In the genomic region with DNA sequence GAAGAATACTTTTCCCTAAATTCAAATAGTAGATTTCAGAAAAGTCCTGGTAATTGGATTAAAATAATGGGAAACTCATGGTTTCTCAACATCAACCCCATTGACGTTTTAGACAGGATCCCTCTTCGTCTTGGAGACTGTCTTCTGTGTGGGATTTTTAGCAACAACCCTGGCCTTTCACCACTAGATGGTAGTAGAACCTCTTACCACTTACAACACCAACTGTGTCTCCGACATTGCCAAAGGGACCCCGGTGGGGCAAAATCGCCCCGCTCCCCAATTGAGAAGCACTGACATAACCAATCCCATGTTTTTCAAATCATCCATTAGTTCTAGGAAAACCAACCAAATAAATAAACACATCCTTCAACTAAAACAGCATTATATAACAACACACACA, we compare ENCODE assay signal across 10 cellular contexts. TPM values are rescaled to one million over a fixed set of nuclear protein-coding genes. Genes with fewer than 3 reads are reported as not detected.
DNase-seq lines count a peak whose midpoint lies in the region; ATAC-seq and TF ChIP-seq lines count a peak whose summit lies in the region.
"Had no signal": no experiment of that assay in that cellular context is flagged by ENCODE, and none has a peak within 500 bp of the region (broad histone marks: within the 10 kb centered on the region; RNA-seq: fewer than 3 reads in every experiment).

No MANE protein-coding gene starts in this region.

- intact Hi-C loops in dorsolateral prefrontal cortex (cut with DNase I) = loop anchor here in 1 of 2 donors (10.0 kb wide), 1 partner anchor 66 kb away; no protein-coding TSS in a partner anchor

- H3K36me3 Mint-ChIP-seq in osteocyte (ENCODE audit: unreplicated experiment) = no peaks in the 10 kb centered on the region
- H3K36me3 Mint-ChIP-seq in activated naive CD4-positive, alpha-beta T cell treated with anti-CD3 and anti-CD28 coated beads, Interleukin-2, amount 10 ng/mL, durations not matched to agents 7 days and 5 days = no peaks in the 10 kb centered on the region
- H3K36me3 Mint-ChIP-seq: stimulated activated naive B cell treated with anti-CD40 and anti-IgM and Interleukin-4, amounts not matched to agents 10 μg/mL and 1 μg/mL and 100 μg/mL, for 72 hours had no signal

- no peaks in the 10 kb centered on the region for H3K36me3 ChIP-seq in BJ (ENCODE audit: control insufficient read depth, insufficient read depth, low read length)

- H3K9me3 Mint-ChIP-seq in osteocyte (ENCODE audit: unreplicated experiment) = no peaks in the 10 kb centered on the region
- H3K9me3 Mint-ChIP-seq in activated naive CD4-positive, alpha-beta T cell treated with anti-CD3 and anti-CD28 coated beads, Interleukin-2, amount 10 ng/mL, durations not matched to agents 7 days and 5 days = no peaks in the 10 kb centered on the region
- H3K9me3 Mint-ChIP-seq: stimulated activated naive B cell treated with anti-CD40 and anti-IgM and Interleukin-4, amounts not matched to agents 10 μg/mL and 1 μg/mL and 100 μg/mL, for 72 hours had no signal

- no peak overlapping the region for H3K27ac ChIP-seq in dorsolateral prefrontal cortex

- CTCF ChIA-PET in BJ (lab: Yijun Ruan, JAX) = interaction anchor here (1.4 to 4.0 kb wide), 2 partner anchors 65 to 66 kb away, joined by 7 to 43 read pairs; no protein-coding TSS in a partner anchor
- CTCF ChIA-PET in activated naive CD4-positive, alpha-beta T cell treated with anti-CD3 and anti-CD28 coated beads, Interleukin-2, amount 10 ng/mL, durations not matched to agents 7 days and 5 days (lab: Charles Lee) = no interaction called here

- H3K4me1 Mint-ChIP-seq in osteocyte (ENCODE audit: unreplicated experiment) = no peaks in the 10 kb centered on the region
- no peaks in the 10 kb centered on the region for H3K4me1 Mint-ChIP-seq in activated naive CD4-positive, alpha-beta T cell treated with anti-CD3 and anti-CD28 coated beads, Interleukin-2, amount 10 ng/mL, durations not matched to agents 7 days and 5 days

- H3K4me3 Mint-ChIP-seq in osteocyte (ENCODE audit: unreplicated experiment) = no peak overlapping the region
- H3K4me3 Mint-ChIP-seq in activated naive CD4-positive, alpha-beta T cell treated with anti-CD3 and anti-CD28 coated beads, Interleukin-2, amount 10 ng/mL, durations not matched to agents 7 days and 5 days = no peak overlapping the region
- H3K4me3 Mint-ChIP-seq: stimulated activated naive B cell treated with anti-CD40 and anti-IgM and Interleukin-4, amounts not matched to agents 10 μg/mL and 1 μg/mL and 100 μg/mL, for 72 hours had no signal

- no peaks in the 10 kb centered on the region for H3K27me3 ChIP-seq in BJ (ENCODE audit: control insufficient read depth, insufficient read depth, low read length)
- peaks cover 0 to 57% (median 6%) of the 10 kb centered on the region in 45 donors for H3K27me3 ChIP-seq in dorsolateral prefrontal cortex

- H3K27me3 Mint-ChIP-seq in osteocyte (ENCODE audit: unreplicated experiment) = peaks cover 17% of the 10 kb centered on the region
- H3K27me3 Mint-ChIP-seq in activated naive CD4-positive, alpha-beta T cell treated with anti-CD3 and anti-CD28 coated beads, Interleukin-2, amount 10 ng/mL, durations not matched to agents 7 days and 5 days = no peaks in the 10 kb centered on the region

- H3K4me3 ChIP-seq in BJ (ENCODE audit: low read depth, low read length) (no peak overlapping the region), dorsolateral prefrontal cortex (peak overlapping the region in 11 of 59 donors; percentile 5 to 36 (median 30))

- ATAC-seq in GM18858 (IDR thresholded peaks at IDR 0.05; ENCODE audit: unreplicated experiment) (peak; percentile 63), HG02678 (IDR thresholded peaks at IDR 0.05; ENCODE audit: unreplicated experiment) (no peak), GM19455 (IDR thresholded peaks at IDR 0.05; ENCODE audit: unreplicated experiment) (no peak)

- POLR2A ChIA-PET in BJ (lab: Charles Lee) = no interaction called here

- no peak overlapping the region for H3K27ac Mint-ChIP-seq in osteocyte (ENCODE audit: unreplicated experiment)
- no peak overlapping the region for H3K27ac Mint-ChIP-seq in activated naive CD4-positive, alpha-beta T cell treated with anti-CD3 and anti-CD28 coated beads, Interleukin-2, amount 10 ng/mL, durations not matched to agents 7 days and 5 days
- H3K27ac Mint-ChIP-seq: stimulated activated naive B cell treated with anti-CD40 and anti-IgM and Interleukin-4, amounts not matched to agents 10 μg/mL and 1 μg/mL and 100 μg/mL, for 72 hours had no signal

- DNase-seq in BJ (ENCODE audit: low read depth) (no peak), NCI-H2227 treated with DMSO at 0.1 percent for 48 hours (lab: John Stamatoyannopoulos, UW) (peak; percentile 15), dorsolateral prefrontal cortex (no peak), osteocyte (ENCODE audit: extremely low spot score, unreplicated experiment) (no peak)
- no peak for DNase-seq in activated naive CD4-positive, alpha-beta T cell treated with anti-CD3 and anti-CD28 coated beads, Interleukin-2, amount 10 ng/mL, durations not matched to agents 7 days and 5 days
- DNase-seq: stimulated activated naive B cell treated with anti-CD40 and anti-IgM and Interleukin-4, amounts not matched to agents 10 μg/mL and 1 μg/mL and 100 μg/mL, for 72 hours had no signal

- TF ChIP-seq CTCF in BJ (IDR thresholded peaks at IDR 0.05; ENCODE audit: insufficient read depth, low read depth, low read length) (peak; percentile 68), dorsolateral prefrontal cortex (IDR thresholded peaks at IDR 0.05 in 54 of 56, conservative IDR thresholded peaks at IDR 0.05 in 2 of 56; ENCODE audit: low read depth in 1 of 56, partially characterized antibody in 56 of 56) (peak in 54 of 56 donors; percentile 28 to 67 (median 52)), osteocyte (IDR thresholded peaks at IDR 0.05) (peak; percentile 65)

RNA-seq across cellular contexts. Expression of gene ANOS1, which starts 16.9 kb away (rescaled TPM):
- 0.74 and 0.89 TPM in 2 replicates for polyA plus RNA-seq in BJ (2011; rRNA removed)
- polyA minus RNA-seq in BJ (2011; rRNA and poly(A)+ RNA removed) = 0.43 and 0.51 TPM in 2 replicates
- total RNA-seq in dorsolateral prefrontal cortex (10 to 100 TPM in 113 of 120 experiments, 1 to 10 TPM in 7; 7.0 to 31.4 (median 14.3) TPM), osteocyte (0.08 TPM in 2 replicates)

RNA-seq across cellular contexts. Expression of gene FAM9A, which starts 52.3 kb away (rescaled TPM):
- polyA plus RNA-seq in BJ (2011; rRNA removed) = not detected in 2 replicates
- not detected in 2 replicates for polyA minus RNA-seq in BJ (2011; rRNA and poly(A)+ RNA removed)
- total RNA-seq in dorsolateral prefrontal cortex = not detected
- not detected in 2 replicates for total RNA-seq in osteocyte
- polyA plus RNA-seq: esophagus had no signal
